9 cellular contexts compared by ENCODE assay signal in genomic region chr10:71975891-71976725, GRCh38. TPM values are rescaled to one million over a fixed set of nuclear protein-coding genes. Genes with fewer than 3 reads are reported as not detected.
DNase-seq lines count a peak whose midpoint lies in the region; ATAC-seq and TF ChIP-seq lines count a peak whose summit lies in the region.
"Had no signal": no experiment of that assay in that cellular context is flagged by ENCODE, and none has a peak within 500 bp of the region (broad histone marks: within the 10 kb centered on the region; RNA-seq: fewer than 3 reads in every experiment).

No MANE protein-coding gene starts in this region.

- H3K36me3 Mint-ChIP-seq in neural crest cell (ENCODE audit: low read depth) = peaks cover 2% of the 10 kb centered on the region

- no peak for ATAC-seq in GM21528 (IDR thresholded peaks at IDR 0.05; ENCODE audit: low FRiP score, unreplicated experiment)
- no peak for ATAC-seq in HG03196 (IDR thresholded peaks at IDR 0.05; ENCODE audit: unreplicated experiment)
- ATAC-seq in HG03175 (IDR thresholded peaks at IDR 0.05; ENCODE audit: unreplicated experiment) = no peak

- H3K27ac ChIP-seq in ACC112 (ENCODE audit: low read depth, low read length) = peak overlapping the region; percentile 78

- H3K27me3 Mint-ChIP-seq in neural crest cell (ENCODE audit: low read depth) = no peaks in the 10 kb centered on the region

- peaks cover 76% of the 10 kb centered on the region for H3K79me2 ChIP-seq in ACC112 (ENCODE audit: control insufficient read depth, insufficient read depth, low read length, unreplicated experiment)

- no peaks in the 10 kb centered on the region for H3K27me3 ChIP-seq in ACC112 (ENCODE audit: insufficient read depth, low read length)

- in situ Hi-C loops in KBM-7 (cut with MboI; ENCODE audit: low pct_unique_long_range_greater_than_20kb, low sequenced_read_pairs) = no loop called here

- DNase-seq in RPMI8226 (peak; percentile 34), fibroblast of mammary gland (ENCODE audit: low read depth) (peak; percentile 95), neural crest cell (ENCODE audit: low read depth, low spot score) (no peak), KBM-7 (no peak)

- peaks cover 83% of the 10 kb centered on the region for H3K4me1 Mint-ChIP-seq in neural crest cell

- H2AFZ ChIP-seq in ACC112 (ENCODE audit: low read length, unreplicated experiment) = no peak overlapping the region

- H3K27ac Mint-ChIP-seq in neural crest cell (ENCODE audit: unreplicated experiment) = peak overlapping the region; percentile 83
- H3K27ac Mint-ChIP-seq: activated T-helper 1 cell treated with anti-CD3 and anti-CD28 coated beads, Interleukin-12 subunit alpha, Interleukin-12 subunit beta, Interleukin-2, Interleukin-4 antibody, amounts not matched to agents 30 ng/mL and 10 ng/mL and 1 ng/mL, durations not matched to agents 14 hours and 24 hours and 36 hours had no signal

- no peaks in the 10 kb centered on the region for H3K9me3 Mint-ChIP-seq in neural crest cell
- H3K9me3 Mint-ChIP-seq: activated T-helper 1 cell treated with anti-CD3 and anti-CD28 coated beads, Interleukin-12 subunit alpha, Interleukin-12 subunit beta, Interleukin-2, Interleukin-4 antibody, amounts not matched to agents 30 ng/mL and 10 ng/mL and 1 ng/mL, durations not matched to agents 14 hours and 24 hours and 36 hours had no signal

- no peaks in the 10 kb centered on the region for H3K36me3 ChIP-seq in ACC112 (ENCODE audit: insufficient read depth, low read length)

- H3K4me3 Mint-ChIP-seq in neural crest cell = peak overlapping the region; percentile 67
- H3K4me3 Mint-ChIP-seq: activated T-helper 1 cell treated with anti-CD3 and anti-CD28 coated beads, Interleukin-12 subunit alpha, Interleukin-12 subunit beta, Interleukin-2, Interleukin-4 antibody, amounts not matched to agents 30 ng/mL and 10 ng/mL and 1 ng/mL, durations not matched to agents 14 hours and 24 hours and 36 hours had no signal

- no peak for TF ChIP-seq CTCF in fibroblast of mammary gland (conservative IDR thresholded peaks at IDR 0.05; ENCODE audit: control insufficient read depth, insufficient read depth, low read depth, low read length)
- no peak for TF ChIP-seq CTCF in neural crest cell (conservative IDR thresholded peaks at IDR 0.05)

- H3K4me1 ChIP-seq in ACC112 (ENCODE audit: control insufficient read depth, insufficient read depth, low read length, unreplicated experiment) = peaks cover 86% of the 10 kb centered on the region

- H3K4me3 ChIP-seq in ACC112 (ENCODE audit: low read depth, low read length) (peak overlapping the region; percentile 4; the same call in 1 of the 2 replicates), fibroblast of mammary gland (ENCODE audit: control insufficient read depth, low read depth, low read length) (no peak overlapping the region)

RNA-seq across cellular contexts. Expression of gene CHST3, which starts 11.9 kb away (rescaled TPM):
- 24.5 and 25.8 TPM in 2 replicates for total RNA-seq in neural crest cell

Comparison
In these comparisons a context has a peak if more than half of its experiments do, and no peak if none do; other contexts are left out.
1. DNase-seq: peak in RPMI8226 (single experiment) and fibroblast of mammary gland (single experiment); none in neural crest cell (single experiment) and KBM-7 (single experiment).